ENCODE assay signal across 11 cellular contexts in the genomic region with DNA sequence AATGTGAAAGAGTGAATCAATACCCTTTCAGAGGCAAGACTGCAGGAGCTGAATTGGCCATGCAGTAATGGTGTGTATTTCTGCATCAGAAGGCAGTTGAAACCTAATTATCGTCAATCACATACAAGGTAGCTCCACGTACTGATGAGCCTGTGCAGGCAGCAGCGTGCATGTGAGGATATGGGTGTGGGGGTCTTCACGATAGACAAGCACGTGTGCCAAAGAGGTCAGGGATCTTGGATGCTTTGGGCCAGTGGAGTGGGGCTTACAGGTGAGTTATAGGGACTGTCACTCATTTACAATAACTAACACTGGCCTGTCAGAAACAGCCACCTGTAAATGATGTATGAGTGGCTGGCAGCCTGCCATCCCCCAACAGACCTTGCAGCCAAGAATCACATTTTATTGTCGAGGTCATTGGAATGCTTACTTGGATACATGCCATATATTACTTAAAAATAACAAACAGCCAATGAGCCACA.
DNase-seq lines count a peak whose midpoint lies in the region; ATAC-seq and TF ChIP-seq lines count a peak whose summit lies in the region.
"Had no signal": no experiment of that assay in that cellular context is flagged by ENCODE, and none has a peak within 500 bp of the region (broad histone marks: within the 10 kb centered on the region; RNA-seq: fewer than 3 reads in every experiment).

No MANE protein-coding gene starts in this region.

- H3K79me2 ChIP-seq in neural progenitor cell (ENCODE audit: low read depth), result no peaks in the 10 kb centered on the region

- peaks cover 49% of the 10 kb centered on the region for H3K4me1 Mint-ChIP-seq in neural progenitor cell
- H3K4me1 Mint-ChIP-seq: activated naive CD4-positive, alpha-beta T cell treated with anti-CD3 and anti-CD28 coated beads, Interleukin-2, amount 50 U/mL, for 24 hours; naive thymus-derived CD8-positive, alpha-beta T cell had no signal

- no peak overlapping the region for H3K4me2 ChIP-seq in neural progenitor cell

- H3K9me3 Mint-ChIP-seq in neural progenitor cell, result no peaks in the 10 kb centered on the region
- H3K9me3 Mint-ChIP-seq: activated naive CD4-positive, alpha-beta T cell treated with anti-CD3 and anti-CD28 coated beads, Interleukin-2, amount 50 U/mL, for 24 hours; naive thymus-derived CD8-positive, alpha-beta T cell had no signal

- no peaks in the 10 kb centered on the region for H3K36me3 ChIP-seq in neural progenitor cell

- H3K36me3 Mint-ChIP-seq in neural progenitor cell, result no peaks in the 10 kb centered on the region
- H3K36me3 Mint-ChIP-seq: activated naive CD4-positive, alpha-beta T cell treated with anti-CD3 and anti-CD28 coated beads, Interleukin-2, amount 50 U/mL, for 24 hours; naive thymus-derived CD8-positive, alpha-beta T cell had no signal

- H3F3A ChIP-seq in neural progenitor cell (ENCODE audit: low read depth), result peaks cover 15% of the 10 kb centered on the region

- H3K27me3 ChIP-seq in neural progenitor cell, result no peaks in the 10 kb centered on the region

- H3K9ac ChIP-seq in neural progenitor cell, result no peak overlapping the region

- no peak overlapping the region for H3K4me3 Mint-ChIP-seq in neural progenitor cell
- H3K4me3 Mint-ChIP-seq: activated naive CD4-positive, alpha-beta T cell treated with anti-CD3 and anti-CD28 coated beads, Interleukin-2, amount 50 U/mL, for 24 hours; naive thymus-derived CD8-positive, alpha-beta T cell had no signal

- TF ChIP-seq CTCF in retinal pigment epithelial cell (conservative IDR thresholded peaks at IDR 0.05; ENCODE audit: low read depth, low read length) (no peak), neural progenitor cell (IDR thresholded peaks at IDR 0.05) (no peak)

- H3K27ac Mint-ChIP-seq in neural progenitor cell, result no peak overlapping the region
- H3K27ac Mint-ChIP-seq: activated naive CD4-positive, alpha-beta T cell treated with anti-CD3 and anti-CD28 coated beads, Interleukin-2, amount 50 U/mL, for 24 hours had no signal

- H2AFZ ChIP-seq in neural progenitor cell (replicated peaks), result no peak overlapping the region

- no peak overlapping the region for H3K4me3 ChIP-seq in retinal pigment epithelial cell (ENCODE audit: low read length)
- H3K4me3 ChIP-seq in neural progenitor cell, result no peak overlapping the region

- no peak for ATAC-seq in activated CD4-positive, CD25-positive, alpha-beta regulatory T cell treated with anti-CD3 and anti-CD28 coated beads, Interleukin-2, amount 50 U/mL, for 24 hours
- ATAC-seq: HCT116; naive thymus-derived CD8-positive, alpha-beta T cell had no signal

- H3K4me1 ChIP-seq in neural progenitor cell, result peaks cover 35% of the 10 kb centered on the region

- H4K20me1 ChIP-seq in neural progenitor cell (ENCODE audit: low read depth), result no peaks in the 10 kb centered on the region

- no peaks in the 10 kb centered on the region for H3K27me3 Mint-ChIP-seq in neural progenitor cell (ENCODE audit: insufficient read depth, low read depth)

- H3K27ac ChIP-seq in neural progenitor cell, result no peak overlapping the region

- no peaks in the 10 kb centered on the region for H3K9me3 ChIP-seq in neural progenitor cell (ENCODE audit: low read depth)

- DNase-seq in NCI-H1417 (lab: John Stamatoyannopoulos, UW) (peak; percentile 48 to 78 (median 58)), NCI-H1417 treated with DMSO at 0.1 percent for 48 hours (lab: John Stamatoyannopoulos, UW) (no peak), NCI-H2171 treated with DMSO at 0.1 percent for 48 hours (lab: John Stamatoyannopoulos, UW) (peak; percentile 45), cerebellum (ENCODE audit: low spot score) (peak; percentile 24), retinal pigment epithelial cell (ENCODE audit: low read depth) (peak; percentile 39), SKM-1 (lab: John Stamatoyannopoulos, UW; ENCODE audit: unreplicated experiment) (no peak), neural progenitor cell (ENCODE audit: low spot score) (no peak)
- DNase-seq: naive thymus-derived CD8-positive, alpha-beta T cell had no signal

Comparison
In these comparisons a context has a peak if more than half of its experiments do, and no peak if none do; other contexts are left out.
1. DNase-seq: peak in NCI-H1417 (3 of 3), NCI-H2171 treated with DMSO at 0.1 percent for 48 hours (single experiment), cerebellum (single experiment) and retinal pigment epithelial cell (single experiment); none in NCI-H1417 treated with DMSO at 0.1 percent for 48 hours (single experiment), SKM-1 (single experiment) and neural progenitor cell (single experiment).